24 cellular contexts compared by ENCODE assay signal in genomic region chr7:20235303-20235702, GRCh38. TPM values are rescaled to one million over a fixed set of nuclear protein-coding genes. Genes with fewer than 3 reads are reported as not detected.
DNase-seq lines count a peak whose midpoint lies in the region; ATAC-seq, FAIRE-seq and TF ChIP-seq lines count a peak whose summit lies in the region.
"Had no signal": no experiment of that assay in that cellular context is flagged by ENCODE, and none has a peak within 500 bp of the region (broad histone marks: within the 10 kb centered on the region; RNA-seq: fewer than 3 reads in every experiment).

No MANE protein-coding gene starts in this region.

- H3K36me3 ChIP-seq in mammary epithelial cell (ENCODE audit: insufficient read depth, low read length) = no peaks in the 10 kb centered on the region
- H3K36me3 ChIP-seq: SJCRH30 had no signal

- intact Hi-C loops in Right ventricle myocardium superior (cut with DNase I) (no loop called here), left ventricle myocardium superior (cut with micrococcal nuclease) (no loop called here), mammary epithelial cell (cut with micrococcal nuclease) (no loop called here)

- no peak overlapping the region for H3K27ac ChIP-seq in mammary epithelial cell (ENCODE audit: insufficient read depth, low read depth, low read length)
- H3K27ac ChIP-seq: SJCRH30 had no signal

- WGBS in mammary epithelial cell (ENCODE audit: low coverage, missing lambda C conversion rate) = 90% methylated on average over 4 of the region's 4 CpGs

- peaks cover 24% of the 10 kb centered on the region for H3K4me1 ChIP-seq in mammary epithelial cell (ENCODE audit: insufficient read depth, low read length)

- dilution Hi-C loops in mammary epithelial cell (cut with HindIII; ENCODE audit: low sequenced_read_pairs) = no loop called here

- no peak overlapping the region for H3K4me2 ChIP-seq in mammary epithelial cell (ENCODE audit: insufficient read depth, low read depth, low read length)
- H3K4me2 ChIP-seq: GM23338 had no signal

- ATAC-seq in Right ventricle myocardium superior (ENCODE audit: poor library complexity) (peak; percentile 53), left ventricle myocardium superior (no peak)

- CTCF ChIA-PET in mammary epithelial cell (lab: Charles Lee; ENCODE audit: low non-redundant PET) = no interaction called here

- H2AFZ ChIP-seq in mammary epithelial cell (ENCODE audit: low read depth, low read length) = no peak overlapping the region
- H2AFZ ChIP-seq: GM23338 had no signal

- FAIRE-seq in islet of Langerhans (lab: Jason Lieb, UNC) (peak; percentile 96), GM12891 (lab: Jason Lieb, UNC) (no peak)
- FAIRE-seq: A204.1, RCC 7860 had no signal

- no TSS peak for BruUV-seq in mammary epithelial cell (replicated peaks; lab: Mats Ljungman, UMichigan)

- H3K79me2 ChIP-seq in mammary epithelial cell (ENCODE audit: insufficient read depth, low read length) = no peaks in the 10 kb centered on the region

- H3K4me3 ChIP-seq in mammary epithelial cell (replicated peaks in 1 of 3; ENCODE audit: insufficient read depth in 1 of 3, low read depth in 2 of 3, low read length in 3 of 3) = no peak overlapping the region
- H3K4me3 ChIP-seq: GM23338, SJCRH30 had no signal

- no peak overlapping the region for H3K9ac ChIP-seq in mammary epithelial cell (ENCODE audit: insufficient read depth, low read length)

- no peak for TF ChIP-seq CTCF in mammary epithelial cell (conservative IDR thresholded peaks at IDR 0.05 in 1 of 2, IDR thresholded peaks at IDR 0.05 in 1 of 2; ENCODE audit: extremely low read depth in 1 of 2, insufficient read depth in 1 of 2, low read depth in 1 of 2, low read length in 2 of 2)

- DNase-seq in Right ventricle myocardium superior = no peak
- DNase-seq in left ventricle myocardium superior = no peak
- DNase-seq in NCI-H226 = peak; percentile 45
- DNase-seq in GM12891 (ENCODE audit: insufficient read length, low spot score) = no peak
- no peak for DNase-seq in NCI-H2081 (lab: John Stamatoyannopoulos, UW)
- DNase-seq in ACHN = no peak
- no peak for DNase-seq in mammary epithelial cell
- DNase-seq: C1 segment of cervical spinal cord; CD4-positive, alpha-beta memory T cell; COR-L47; DND-41; H9; HFFc6; KG1; MM.1S; NCI-H2029; NCI-H524 treated with DMSO at 0.1 percent for 48 hours; NCI-H774; SJCRH30 had no signal

- no peak for TF ChIP-seq POLR2A in GM12891 (IDR thresholded peaks at IDR 0.05; ENCODE audit: low read depth, low read length)

- no peaks in the 10 kb centered on the region for H3K9me3 ChIP-seq in mammary epithelial cell (replicated peaks; ENCODE audit: insufficient read depth, low read length)
- H3K9me3 ChIP-seq: SJCRH30 had no signal

- no peaks in the 10 kb centered on the region for H3K27me3 ChIP-seq in mammary epithelial cell (ENCODE audit: insufficient read depth, low read length)
- H3K27me3 ChIP-seq: SJCRH30 had no signal

- H4K20me1 ChIP-seq in mammary epithelial cell (ENCODE audit: insufficient read depth, low read length) = no peaks in the 10 kb centered on the region

- in situ Hi-C loops in ACHN (cut with HindIII; ENCODE audit: low pct_ligation_motif_present, low pct_unique_long_range_greater_than_20kb, low sequenced_read_pairs) = no loop called here
- in situ Hi-C loops in mammary epithelial cell (cut with MboI; ENCODE audit: low sequenced_read_pairs in 2 of 2) = no loop called here

TF ChIP-seq in GM12891, 5 proteins besides CTCF, POLR2A, EP300 and RAD21:
- TF ChIP-seq TAF1 (IDR thresholded peaks at IDR 0.05; ENCODE audit: low read depth, low read length) (no peak), POU2F2 (IDR thresholded peaks at IDR 0.05; ENCODE audit: low read depth, low read length) (no peak), PAX5 (IDR thresholded peaks at IDR 0.05; ENCODE audit: insufficient read depth, low read length, severe bottlenecking) (no peak), SPI1 (IDR thresholded peaks at IDR 0.05; ENCODE audit: low read depth, low read length) (no peak), POLR2AphosphoS5 (IDR thresholded peaks at IDR 0.05; ENCODE audit: low read depth, low read length) (no peak)

RNA-seq across cellular contexts. Expression of gene MACC1, which starts 18.1 kb away (rescaled TPM):
- total RNA-seq in Right ventricle myocardium superior (0.19 TPM), left ventricle myocardium superior (0.05 TPM), mammary epithelial cell (1 to 10 TPM; 3.0 to 3.2 TPM)
- 0.64 TPM for polyA plus RNA-seq in GM12891 (2012; ENCODE audit: low read depth, missing spikeins)
- polyA plus RNA-seq in mammary epithelial cell = 0.51 TPM
- polyA minus RNA-seq in mammary epithelial cell = not detected
- total RNA-seq: HFFc6; T-helper 1 cell treated with Interleukin-12 subunit alpha and Interleukin-12 subunit beta and Interleukin-4 antibody, amounts not matched to agents 30 ng/mL and 1 ng/mL, for 36 hours had no signal
